In genomic region chr3:130354430-130354829, GRCh38 we compare ENCODE assay signal across 1 cellular context.
TF ChIP-seq lines count a peak whose summit lies in the region.

No MANE protein-coding gene starts in this region.

TF ChIP-seq in SK-N-SH treated with all-trans-retinoic acid at 6 μM for 48 hours, 23 proteins besides CTCF, POLR2A, EP300 and RAD21 (continued from another document):
- TF ChIP-seq, protein P1, sequence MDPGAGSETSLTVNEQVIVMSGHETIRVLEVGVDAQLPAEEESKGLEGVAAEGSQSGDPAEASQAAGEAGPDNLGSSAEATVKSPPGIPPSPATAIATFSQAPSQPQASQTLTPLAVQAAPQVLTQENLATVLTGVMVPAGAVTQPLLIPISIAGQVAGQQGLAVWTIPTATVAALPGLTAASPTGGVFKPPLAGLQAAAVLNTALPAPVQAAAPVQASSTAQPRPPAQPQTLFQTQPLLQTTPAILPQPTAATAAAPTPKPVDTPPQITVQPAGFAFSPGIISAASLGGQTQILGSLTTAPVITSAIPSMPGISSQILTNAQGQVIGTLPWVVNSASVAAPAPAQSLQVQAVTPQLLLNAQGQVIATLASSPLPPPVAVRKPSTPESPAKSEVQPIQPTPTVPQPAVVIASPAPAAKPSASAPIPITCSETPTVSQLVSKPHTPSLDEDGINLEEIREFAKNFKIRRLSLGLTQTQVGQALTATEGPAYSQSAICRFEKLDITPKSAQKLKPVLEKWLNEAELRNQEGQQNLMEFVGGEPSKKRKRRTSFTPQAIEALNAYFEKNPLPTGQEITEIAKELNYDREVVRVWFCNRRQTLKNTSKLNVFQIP (CRISPR knock-in tag; IDR thresholded peaks at IDR 0.05; ENCODE audit: borderline replicate concordance, low read depth) = no peak
- TF ChIP-seq ZNF70 (CRISPR knock-in tag; IDR thresholded peaks at IDR 0.05) (no peak), ESRRG (CRISPR knock-in tag; IDR thresholded peaks at IDR 0.05) (no peak), ZNF8 (CRISPR knock-in tag; IDR thresholded peaks at IDR 0.05) (no peak), BACH2 (CRISPR knock-in tag; IDR thresholded peaks at IDR 0.05; ENCODE audit: borderline replicate concordance) (no peak), SNAI2 (CRISPR knock-in tag; IDR thresholded peaks at IDR 0.05) (no peak)
